ENCODE assay signal across 8 cellular contexts in genomic region chr2:216497808-216498366, GRCh38. TPM values are rescaled to one million over a fixed set of nuclear protein-coding genes. Genes with fewer than 3 reads are reported as not detected.
DNase-seq lines count a peak whose midpoint lies in the region; ATAC-seq and FAIRE-seq lines count a peak whose summit lies in the region.

No MANE protein-coding gene starts in this region.

- peaks cover 38% of the 10 kb centered on the region for H3K36me3 ChIP-seq in HUES48 (ENCODE audit: control insufficient read depth, insufficient read depth, low read length)
- H3K36me3 ChIP-seq in iPS-15b (ENCODE audit: control insufficient read depth, insufficient read depth, low read length): peaks cover 32% of the 10 kb centered on the region

- H3K27me3 Mint-ChIP-seq in stimulated activated naive CD8-positive, alpha-beta T cell treated with anti-CD3 and anti-CD28 coated beads, Interleukin-15, amount 100 ng/mL, for 72 hours: no peaks in the 10 kb centered on the region

- H3K4me3 Mint-ChIP-seq in stimulated activated naive CD8-positive, alpha-beta T cell treated with anti-CD3 and anti-CD28 coated beads, Interleukin-15, amount 100 ng/mL, for 72 hours: peak overlapping the region; percentile 87 to 92

- H3K4me1 Mint-ChIP-seq in stimulated activated naive CD8-positive, alpha-beta T cell treated with anti-CD3 and anti-CD28 coated beads, Interleukin-15, amount 100 ng/mL, for 72 hours: peaks cover 60% of the 10 kb centered on the region

- peak overlapping the region; percentile 82 for H3K27ac ChIP-seq in HUES48 (ENCODE audit: low read depth, low read length)

- H3K9me3 ChIP-seq in HUES48 (ENCODE audit: control insufficient read depth, insufficient read depth, low read length): no peaks in the 10 kb centered on the region
- H3K9me3 ChIP-seq in iPS-15b (ENCODE audit: control insufficient read depth, insufficient read depth, low read length): no peaks in the 10 kb centered on the region

- H3K9me3 Mint-ChIP-seq in activated naive CD4-positive, alpha-beta T cell treated with anti-CD3 and anti-CD28 coated beads, Interleukin-2, amount 50 U/mL, for 72 hours: no peaks in the 10 kb centered on the region
- H3K9me3 Mint-ChIP-seq in stimulated activated naive CD8-positive, alpha-beta T cell treated with anti-CD3 and anti-CD28 coated beads, Interleukin-15, amount 100 ng/mL, for 72 hours: no peaks in the 10 kb centered on the region

- H3K27me3 ChIP-seq in HUES48 (ENCODE audit: control insufficient read depth, insufficient read depth, low read length) (no peaks in the 10 kb centered on the region), iPS-15b (ENCODE audit: control insufficient read depth, insufficient read depth, low read length) (no peaks in the 10 kb centered on the region)

- H3K4me3 ChIP-seq in HUES48 (ENCODE audit: low read depth, low read length) (peak overlapping the region; percentile 89), iPS-15b (ENCODE audit: low read depth, low read length) (peak overlapping the region; percentile 93)

- FAIRE-seq in urothelium cell line (lab: Jason Lieb, UNC): no peak

- H3K36me3 Mint-ChIP-seq in activated naive CD4-positive, alpha-beta T cell treated with anti-CD3 and anti-CD28 coated beads, Interleukin-2, amount 50 U/mL, for 72 hours: peaks cover 45 to 48% of the 10 kb centered on the region in 2 donors

- H3K9ac ChIP-seq in HUES48 (ENCODE audit: low read depth, low read length) (peak overlapping the region; percentile 78), iPS-15b (ENCODE audit: low read depth, low read length) (peak overlapping the region; percentile 92)

- DNase-seq in activated naive CD4-positive, alpha-beta T cell treated with anti-CD3 and anti-CD28 coated beads, Interleukin-2, amount 50 U/mL, for 72 hours (ENCODE audit: low spot score in 2 of 2): no peak
- DNase-seq in stimulated activated naive CD8-positive, alpha-beta T cell treated with anti-CD3 and anti-CD28 coated beads, Interleukin-15, amount 100 ng/mL, for 72 hours: no peak
- DNase-seq in NCI-H146 (lab: John Stamatoyannopoulos, UW): no peak
- no peak for DNase-seq in urothelium cell line (ENCODE audit: low spot score)

- H3K4me1 ChIP-seq in HUES48 (ENCODE audit: control insufficient read depth, insufficient read depth, low read length) (peaks cover 20% of the 10 kb centered on the region), iPS-15b (ENCODE audit: control insufficient read depth, insufficient read depth, low read length) (peaks cover 7% of the 10 kb centered on the region)

- ATAC-seq in activated naive CD4-positive, alpha-beta T cell treated with anti-CD3 and anti-CD28 coated beads, Interleukin-2, amount 50 U/mL, for 72 hours: no peak
- no peak for ATAC-seq in stimulated activated naive CD8-positive, alpha-beta T cell treated with anti-CD3 and anti-CD28 coated beads, Interleukin-15, amount 100 ng/mL, for 72 hours
- ATAC-seq in GM21390 (IDR thresholded peaks at IDR 0.05; ENCODE audit: unreplicated experiment) (no peak), GM18520 (IDR thresholded peaks at IDR 0.05; ENCODE audit: unreplicated experiment) (no peak)

- peak overlapping the region; percentile 98 to 99 for H3K27ac Mint-ChIP-seq in activated naive CD4-positive, alpha-beta T cell treated with anti-CD3 and anti-CD28 coated beads, Interleukin-2, amount 50 U/mL, for 72 hours
- H3K27ac Mint-ChIP-seq in stimulated activated naive CD8-positive, alpha-beta T cell treated with anti-CD3 and anti-CD28 coated beads, Interleukin-15, amount 100 ng/mL, for 72 hours: peak overlapping the region; percentile 97 to 99

RNA-seq across cellular contexts. Expression of gene RPL37A, which starts 0.8 kb away (rescaled TPM):
- total RNA-seq in activated naive CD4-positive, alpha-beta T cell treated with anti-CD3 and anti-CD28 coated beads, Interleukin-2, amount 50 U/mL, for 72 hours: 1,000 to 10,000 TPM; 3,400 to 3,972 TPM
